ENCODE assay signal across 23 cellular contexts in the genomic region with DNA sequence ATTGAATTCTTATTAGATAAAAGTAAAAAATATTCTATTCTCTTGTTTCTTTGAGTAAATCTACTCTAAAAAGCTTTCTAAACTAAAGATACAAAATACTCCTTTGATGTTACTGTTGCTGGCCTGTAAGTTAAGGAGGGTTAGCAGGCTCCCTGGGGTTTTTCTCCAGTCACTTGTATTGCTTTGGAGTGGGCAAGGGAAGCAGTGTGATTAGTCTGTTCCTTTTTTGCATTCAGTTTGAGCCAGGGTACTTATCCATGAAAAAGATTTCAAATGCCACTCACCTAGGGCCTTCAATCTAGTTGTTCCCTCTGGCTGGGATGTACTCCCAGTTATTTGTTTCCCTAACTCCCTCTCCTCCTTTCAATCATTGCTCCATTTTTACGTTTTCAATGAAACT.
"Had no signal": no experiment of that assay in that cellular context is flagged by ENCODE, and none has a peak within 500 bp of the region (broad histone marks: within the 10 kb centered on the region; RNA-seq: fewer than 3 reads in every experiment).

No MANE protein-coding gene starts in this region.

- H3K9me3 ChIP-seq: colonic mucosa, mucosa of descending colon, pancreas, stomach, thoracic aorta, transverse colon had no signal

- H3K4me3 Mint-ChIP-seq: naive thymus-derived CD8-positive, alpha-beta T cell; neural crest cell had no signal

- H3K4me3 ChIP-seq: colonic mucosa, hepatocyte, mucosa of descending colon, pancreas, stomach, thoracic aorta, transverse colon had no signal

- H3K79me2 ChIP-seq: hepatocyte had no signal

- H3K27ac ChIP-seq: colonic mucosa, foreskin keratinocyte, hepatocyte, pancreas, stomach, thoracic aorta, transverse colon had no signal

- H3K27ac Mint-ChIP-seq: naive thymus-derived CD8-positive, alpha-beta T cell; progenitor cell of endocrine pancreas had no signal

- H3K4me1 Mint-ChIP-seq: naive thymus-derived CD8-positive, alpha-beta T cell; neural crest cell had no signal

- H3K27me3 Mint-ChIP-seq: naive thymus-derived CD8-positive, alpha-beta T cell; progenitor cell of endocrine pancreas had no signal

- DNase-seq: colonic mucosa; dermis blood vessel endothelial cell; erythroblast; foreskin keratinocyte; head of caudate nucleus; kidney glomerular epithelial cell; mucosa of descending colon; naive thymus-derived CD8-positive, alpha-beta T cell; occipital lobe; pancreas; right cardiac atrium; small intestine; stimulated activated CD4-positive, alpha-beta T cell treated with anti-CD3 and anti-CD28 coated beads, Interleukin-12 subunit alpha, Interleukin-12 subunit beta, amount 100 ng/mL, for 4 hours; stimulated activated naive CD4-positive, alpha-beta T cell; stomach; substantia nigra; transverse colon had no signal

- H3K4me2 ChIP-seq: hepatocyte had no signal

- H3K36me3 ChIP-seq: colonic mucosa, pancreas, stomach, thoracic aorta, transverse colon had no signal

- H3K27me3 ChIP-seq: colonic mucosa, foreskin keratinocyte, hepatocyte, pancreas, stomach, transverse colon had no signal

- H2AFZ ChIP-seq: hepatocyte had no signal

- FAIRE-seq: endothelial cell of umbilical vein, islet of Langerhans, pancreas, small intestine had no signal

- H3K4me1 ChIP-seq: colonic mucosa, foreskin keratinocyte, pancreas, stomach, transverse colon had no signal

- ATAC-seq: foreskin keratinocyte; mucosa of descending colon; naive thymus-derived CD8-positive, alpha-beta T cell; pancreas; right cardiac atrium had no signal

- H3K9me3 Mint-ChIP-seq: neural crest cell had no signal
